Comparison of ENCODE assay signal across 20 cellular contexts in genomic region chr14:95305145-95305544, GRCh38.
"Had no signal": no experiment of that assay in that cellular context is flagged by ENCODE, and none has a peak within 500 bp of the region (broad histone marks: within the 10 kb centered on the region; RNA-seq: fewer than 3 reads in every experiment).

No MANE protein-coding gene starts in this region.

- H3K36me3 Mint-ChIP-seq: activated naive CD8-positive, alpha-beta T cell treated with anti-CD3 and anti-CD28 coated beads, Interleukin-2, amount 10 ng/mL, durations not matched to agents 7 days and 5 days; naive thymus-derived CD4-positive, alpha-beta T cell had no signal

- H3K9me3 ChIP-seq: ovary, thyroid gland had no signal

- H3K36me3 ChIP-seq: ovary, thyroid gland had no signal

- H3K27ac Mint-ChIP-seq: activated naive CD8-positive, alpha-beta T cell treated with anti-CD3 and anti-CD28 coated beads, Interleukin-2, amount 10 ng/mL, durations not matched to agents 7 days and 5 days; activated T-helper 17 cell treated with anti-CD3 and anti-CD28 coated beads, Interleukin-2, amount 50 U/mL, for 72 hours; dendritic cell treated with granulocyte-macrophage colony-stimulating factor and Interleukin-4, amounts not matched to agents 40 ng/mL and 50 ng/mL, for 4 days; memory B cell; naive thymus-derived CD4-positive, alpha-beta T cell; stimulated activated naive B cell treated with anti-CD40 and anti-IgM and Interleukin-4, amounts not matched to agents 10 μg/mL and 1 μg/mL and 100 μg/mL, for 72 hours had no signal

- H3K27me3 Mint-ChIP-seq: dendritic cell treated with granulocyte-macrophage colony-stimulating factor and Interleukin-4, amounts not matched to agents 40 ng/mL and 50 ng/mL, for 4 days; memory B cell; stimulated activated naive B cell treated with anti-CD40 and anti-IgM and Interleukin-4, amounts not matched to agents 10 μg/mL and 1 μg/mL and 100 μg/mL, for 72 hours had no signal

- DNase-seq: activated naive CD4-positive, alpha-beta T cell treated with Interleukin-2 at 50 U/mL for 16 hours; activated naive CD8-positive, alpha-beta T cell treated with anti-CD3 and anti-CD28 coated beads, Interleukin-2, amount 10 ng/mL, durations not matched to agents 7 days and 5 days; activated T-cell treated with anti-CD3 and anti-CD28 coated beads, Interleukin-2, amount 50 U/mL, for 1 hour; amniotic stem cell; effector CD8-positive, alpha-beta T cell; foreskin keratinocyte; glutamatergic neuron; left cardiac atrium; naive thymus-derived CD4-positive, alpha-beta T cell; ovary; small intestine; stimulated activated CD4-positive, alpha-beta T cell treated with anti-CD3 and anti-CD28 coated beads, Interleukin-2, amount 100 ng/mL, for 48 hours; stimulated activated CD8-positive, alpha-beta memory T cell treated with anti-CD3 and anti-CD28 coated beads, Interleukin-4, amount 100 ng/mL, for 48 hours; stimulated activated naive B cell treated with anti-CD40 and anti-IgM and Interleukin-4, amounts not matched to agents 10 μg/mL and 1 μg/mL and 100 μg/mL, for 72 hours; T-helper 9 cell; thyroid gland had no signal

- ATAC-seq: activated T-helper 17 cell treated with anti-CD3 and anti-CD28 coated beads, Interleukin-2, amount 50 U/mL, for 72 hours; foreskin keratinocyte; left cardiac atrium; naive thymus-derived CD4-positive, alpha-beta T cell; sciatic nerve; stimulated activated naive B cell treated with anti-CD40 and anti-IgM and Interleukin-4, amounts not matched to agents 10 μg/mL and 1 μg/mL and 100 μg/mL, for 72 hours had no signal

- H3K27ac ChIP-seq: foreskin keratinocyte, ovary, thyroid gland had no signal

- H3K4me3 Mint-ChIP-seq: activated naive CD8-positive, alpha-beta T cell treated with anti-CD3 and anti-CD28 coated beads, Interleukin-2, amount 10 ng/mL, durations not matched to agents 7 days and 5 days; activated T-helper 17 cell treated with anti-CD3 and anti-CD28 coated beads, Interleukin-2, amount 50 U/mL, for 72 hours; dendritic cell treated with granulocyte-macrophage colony-stimulating factor and Interleukin-4, amounts not matched to agents 40 ng/mL and 50 ng/mL, for 4 days; memory B cell; naive thymus-derived CD4-positive, alpha-beta T cell; stimulated activated naive B cell treated with anti-CD40 and anti-IgM and Interleukin-4, amounts not matched to agents 10 μg/mL and 1 μg/mL and 100 μg/mL, for 72 hours had no signal

- H3K4me3 ChIP-seq: ovary, thyroid gland had no signal

- H3K4me1 Mint-ChIP-seq: activated naive CD8-positive, alpha-beta T cell treated with anti-CD3 and anti-CD28 coated beads, Interleukin-2, amount 10 ng/mL, durations not matched to agents 7 days and 5 days; activated T-helper 17 cell treated with anti-CD3 and anti-CD28 coated beads, Interleukin-2, amount 50 U/mL, for 72 hours; naive thymus-derived CD4-positive, alpha-beta T cell had no signal

- H3K4me1 ChIP-seq: foreskin keratinocyte had no signal

- H3K27me3 ChIP-seq: foreskin keratinocyte, ovary, thyroid gland had no signal

- H3K9me3 Mint-ChIP-seq: activated naive CD8-positive, alpha-beta T cell treated with anti-CD3 and anti-CD28 coated beads, Interleukin-2, amount 10 ng/mL, durations not matched to agents 7 days and 5 days; activated T-helper 17 cell treated with anti-CD3 and anti-CD28 coated beads, Interleukin-2, amount 50 U/mL, for 72 hours; dendritic cell treated with granulocyte-macrophage colony-stimulating factor and Interleukin-4, amounts not matched to agents 40 ng/mL and 50 ng/mL, for 4 days; memory B cell; naive thymus-derived CD4-positive, alpha-beta T cell had no signal
